ENCODE assay signal across 19 cellular contexts in the genomic region with DNA sequence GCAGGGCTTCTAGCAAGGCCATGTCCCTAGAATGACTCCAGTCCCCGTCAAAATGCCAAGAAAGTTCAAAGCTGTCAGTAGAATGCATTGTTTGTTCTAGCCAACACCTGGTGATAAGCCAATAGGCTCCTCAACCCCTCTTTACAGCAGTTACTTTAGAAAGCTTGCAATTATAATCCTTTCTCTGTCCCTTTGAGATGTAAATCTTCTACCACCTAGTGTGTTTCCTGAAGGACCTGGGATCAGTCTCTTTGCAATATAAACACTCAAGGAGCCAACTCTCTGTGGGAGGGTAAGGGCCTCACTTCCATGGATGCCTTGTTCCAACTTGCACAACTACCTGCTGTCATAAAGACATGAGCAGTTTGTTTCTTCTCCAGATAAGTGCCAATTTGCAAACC.
DNase-seq lines count a peak whose midpoint lies in the region; ATAC-seq, FAIRE-seq and TF ChIP-seq lines count a peak whose summit lies in the region.
"Had no signal": no experiment of that assay in that cellular context is flagged by ENCODE, and none has a peak within 500 bp of the region (broad histone marks: within the 10 kb centered on the region; RNA-seq: fewer than 3 reads in every experiment).

No MANE protein-coding gene starts in this region.

- ATAC-seq in body of pancreas (no peak), GM18505 (IDR thresholded peaks at IDR 0.05; ENCODE audit: unreplicated experiment) (no peak), natural killer cell (no peak), GM19467 (IDR thresholded peaks at IDR 0.05; ENCODE audit: unreplicated experiment) (no peak)
- ATAC-seq: activated T-helper 17 cell treated with anti-CD3 and anti-CD28 coated beads, Interleukin-2, amount 50 U/mL, for 72 hours; HCT116; right cardiac atrium had no signal

- H3K4me1 Mint-ChIP-seq in natural killer cell, result no peaks in the 10 kb centered on the region
- H3K4me1 Mint-ChIP-seq: activated T-helper 17 cell treated with anti-CD3 and anti-CD28 coated beads, Interleukin-2, amount 50 U/mL, for 72 hours; memory B cell had no signal

- H3K4me1 ChIP-seq in HAP-1, result 0 out of 2 replicates have a peak, but pooled peaks cover 4% of the 10 kb centered on the region
- peaks cover 8% of the 10 kb centered on the region for H3K4me1 ChIP-seq in body of pancreas
- H3K4me1 ChIP-seq: colonic mucosa, upper lobe of left lung had no signal

- no peak overlapping the region for H3K4me3 Mint-ChIP-seq in natural killer cell
- H3K4me3 Mint-ChIP-seq: activated T-helper 17 cell treated with anti-CD3 and anti-CD28 coated beads, Interleukin-2, amount 50 U/mL, for 72 hours; memory B cell had no signal

- WGBS in body of pancreas, 2 donors, result 26 to 37% methylated on average over 1 of the region's 1 CpG

- H3K9me3 ChIP-seq in HAP-1 (no peaks in the 10 kb centered on the region), body of pancreas (no peaks in the 10 kb centered on the region)
- H3K9me3 ChIP-seq: colonic mucosa, ovary had no signal

- H3K27me3 ChIP-seq in HAP-1 (ENCODE audit: low read depth), result no peaks in the 10 kb centered on the region
- H3K27me3 ChIP-seq in body of pancreas, result no peaks in the 10 kb centered on the region
- H3K27me3 ChIP-seq: colonic mucosa, ovary, upper lobe of left lung had no signal

- no peak for FAIRE-seq in GM19239 (lab: Jason Lieb, UNC)
- FAIRE-seq: keratinocyte had no signal

- intact Hi-C loops in body of pancreas (cut with DNase I), result no loop called here
- intact Hi-C loops in natural killer cell (cut with micrococcal nuclease), result no loop called here

- H3K9me3 Mint-ChIP-seq in natural killer cell, result peaks cover 2 to 4% of the 10 kb centered on the region in 2 donors
- H3K9me3 Mint-ChIP-seq: activated T-helper 17 cell treated with anti-CD3 and anti-CD28 coated beads, Interleukin-2, amount 50 U/mL, for 72 hours had no signal

- no peaks in the 10 kb centered on the region for H3K27me3 Mint-ChIP-seq in natural killer cell (ENCODE audit: low read depth in 2 of 2)
- H3K27me3 Mint-ChIP-seq: activated T-helper 17 cell treated with anti-CD3 and anti-CD28 coated beads, Interleukin-2, amount 50 U/mL, for 72 hours; memory B cell had no signal

- no peaks in the 10 kb centered on the region for H3K36me3 Mint-ChIP-seq in natural killer cell

- no peaks in the 10 kb centered on the region for H3K36me3 ChIP-seq in HAP-1 (replicated peaks)
- H3K36me3 ChIP-seq in body of pancreas (replicated peaks in 1 of 2; ENCODE audit: insufficient read depth in 1 of 2, low read depth in 2 of 2), result no peaks in the 10 kb centered on the region
- H3K36me3 ChIP-seq: colonic mucosa, ovary had no signal

- H3K27ac ChIP-seq in body of pancreas, result no peak overlapping the region
- H3K27ac ChIP-seq: colonic mucosa, ovary, PC-9, upper lobe of left lung had no signal

- TF ChIP-seq CTCF in body of pancreas (IDR thresholded peaks at IDR 0.05) (no peak), natural killer cell (IDR thresholded peaks at IDR 0.05) (no peak)

- H3K4me3 ChIP-seq in HAP-1, result no peak overlapping the region
- no peak overlapping the region for H3K4me3 ChIP-seq in body of pancreas
- H3K4me3 ChIP-seq: colonic mucosa, ovary, PC-9, upper lobe of left lung had no signal

- in situ Hi-C loops in HAP-1 (cut with MboI; ENCODE audit: low sequenced_read_pairs), result no loop called here

- no peak overlapping the region for H3K27ac Mint-ChIP-seq in natural killer cell
- H3K27ac Mint-ChIP-seq: activated T-helper 17 cell treated with anti-CD3 and anti-CD28 coated beads, Interleukin-2, amount 50 U/mL, for 72 hours; memory B cell had no signal

- TF ChIP-seq POLR2A in body of pancreas (IDR thresholded peaks at IDR 0.05) (no peak), GM18505 (IDR thresholded peaks at IDR 0.05; ENCODE audit: borderline replicate concordance, extremely low read depth, insufficient read depth, insufficient read length) (no peak)

- DNase-seq in HAP-1 (ENCODE audit: low spot score in 2 of 2) (peak; percentile 35 to 79), NCI-H2081 treated with DMSO at 0.1 percent for 48 hours (lab: John Stamatoyannopoulos, UW) (peak; percentile 26), body of pancreas (peak in 3 of 4 donors; percentile 23 to 36 (median 27)), medulla oblongata (ENCODE audit: extremely low spot score) (peak; percentile 22), natural killer cell (no peak), GM19239 (ENCODE audit: insufficient read length, low spot score) (no peak)
- DNase-seq: colonic mucosa, NCI-H2029 treated with DMSO at 0.1 percent for 48 hours, ovary, PC-9, right cardiac atrium, SHP77 treated with DMSO at 0.1 percent for 48 hours, upper lobe of left lung had no signal

Comparison
In these comparisons a context has a peak if more than half of its experiments do, and no peak if none do; other contexts are left out.
1. DNase-seq: peak in HAP-1 (2 of 2), NCI-H2081 treated with DMSO at 0.1 percent for 48 hours (single experiment), body of pancreas (3 of 4) and medulla oblongata (single experiment); none in natural killer cell (single experiment) and GM19239 (single experiment).